Comparison of ENCODE assay signal across 20 cellular contexts in the genomic region with DNA sequence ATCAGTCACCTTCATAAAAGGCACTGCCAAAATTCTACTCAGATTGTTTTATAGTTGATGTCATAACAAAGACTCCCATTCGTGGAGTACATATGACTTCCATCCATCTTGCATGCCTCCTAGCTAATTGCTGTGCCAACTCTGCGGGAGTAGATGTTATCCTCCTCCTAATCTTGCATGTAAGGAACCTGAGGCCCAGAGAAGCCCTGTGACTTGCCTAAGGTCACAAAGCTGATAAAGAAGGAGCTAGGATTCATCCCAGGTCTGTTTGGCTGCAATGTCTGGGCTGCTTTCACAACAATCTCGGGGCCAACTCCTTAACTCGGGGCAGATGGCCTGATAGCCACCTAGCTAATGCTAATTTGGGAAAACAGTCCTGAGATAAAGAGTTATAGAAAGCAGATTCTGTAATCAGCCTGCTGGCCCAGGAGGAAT.
DNase-seq lines count a peak whose midpoint lies in the region; ATAC-seq and TF ChIP-seq lines count a peak whose summit lies in the region.
"Had no signal": no experiment of that assay in that cellular context is flagged by ENCODE, and none has a peak within 500 bp of the region (broad histone marks: within the 10 kb centered on the region; RNA-seq: fewer than 3 reads in every experiment).

No MANE protein-coding gene starts in this region.

- no peaks in the 10 kb centered on the region for H3K36me3 Mint-ChIP-seq in CD8-positive, alpha-beta T cell
- H3K36me3 Mint-ChIP-seq: CD4-positive, alpha-beta memory T cell; IgD-negative memory B cell had no signal

- POLR2A ChIA-PET in CD8-positive, alpha-beta T cell (lab: Charles Lee), result no interaction called here

- H3K36me3 ChIP-seq in esophagus muscularis mucosa, result no peaks in the 10 kb centered on the region
- H3K36me3 ChIP-seq in psoas muscle (ENCODE audit: insufficient read depth in 1 of 2, low read depth in 1 of 2), result no peaks in the 10 kb centered on the region
- no peaks in the 10 kb centered on the region for H3K36me3 ChIP-seq in Karpas-422 (ENCODE audit: insufficient read depth, low read length)
- no peaks in the 10 kb centered on the region for H3K36me3 ChIP-seq in CD8-positive, alpha-beta T cell (ENCODE audit: insufficient read depth, low read length)
- H3K36me3 ChIP-seq: SJSA1 had no signal

- 36% methylated on average over 4 of the region's 4 CpGs for WGBS in esophagus muscularis mucosa
- 31 to 42% (median 41%) methylated on average over 4 of the region's 4 CpGs for WGBS in psoas muscle, 3 donors

- no peaks in the 10 kb centered on the region for H3K9me2 ChIP-seq in Karpas-422 (replicated peaks; ENCODE audit: insufficient read depth, low read length)

- no peak overlapping the region for H3K4me3 Mint-ChIP-seq in CD8-positive, alpha-beta T cell
- H3K4me3 Mint-ChIP-seq: B cell; CD4-positive, alpha-beta memory T cell; IgD-negative memory B cell had no signal

- H3K9ac ChIP-seq in Karpas-422 (ENCODE audit: low read length), result no peak overlapping the region

- no peaks in the 10 kb centered on the region for H4K20me1 ChIP-seq in Karpas-422 (ENCODE audit: insufficient read depth, low read depth, low read length)

- H3K27me3 Mint-ChIP-seq in CD8-positive, alpha-beta T cell (ENCODE audit: low read depth), result no peaks in the 10 kb centered on the region
- H3K27me3 Mint-ChIP-seq: IgD-negative memory B cell had no signal

- H3K9me3 Mint-ChIP-seq in CD8-positive, alpha-beta T cell, result no peaks in the 10 kb centered on the region
- H3K9me3 Mint-ChIP-seq: CD4-positive, alpha-beta memory T cell; IgD-negative memory B cell had no signal

- intact Hi-C loops in esophagus muscularis mucosa (cut with DNase I) (no loop called here), psoas muscle (cut with DNase I) (no loop called here)
- intact Hi-C loops in CD8-positive, alpha-beta T cell (cut with DNase I, micrococcal nuclease), result no loop called here

- no peak overlapping the region for H2AFZ ChIP-seq in Karpas-422 (ENCODE audit: low read length)

- no peak overlapping the region for H3K4me2 ChIP-seq in Karpas-422 (ENCODE audit: low read depth, low read length, poor library complexity, severe bottlenecking)

- H3K27ac ChIP-seq in esophagus muscularis mucosa (replicated peaks in 1 of 4) (peak overlapping the region; percentile 45 to 63 (median 60)), psoas muscle (peak overlapping the region; percentile 31), Karpas-422 (ENCODE audit: low read length) (no peak overlapping the region)
- no peak overlapping the region for H3K27ac ChIP-seq in CD8-positive, alpha-beta T cell (ENCODE audit: low read depth, low read length)
- H3K27ac ChIP-seq: RWPE1, SJSA1 had no signal

- H3K27ac Mint-ChIP-seq in CD8-positive, alpha-beta T cell, result no peak overlapping the region
- H3K27ac Mint-ChIP-seq: B cell, IgD-negative memory B cell had no signal

- no peaks in the 10 kb centered on the region for H3K9me3 ChIP-seq in esophagus muscularis mucosa
- no peaks in the 10 kb centered on the region for H3K9me3 ChIP-seq in psoas muscle
- H3K9me3 ChIP-seq in Karpas-422 (ENCODE audit: low read length), result no peaks in the 10 kb centered on the region
- H3K9me3 ChIP-seq in CD8-positive, alpha-beta T cell (ENCODE audit: low read length), result no peaks in the 10 kb centered on the region
- H3K9me3 ChIP-seq: SJSA1 had no signal

- no peak for TF ChIP-seq EP300 in esophagus muscularis mucosa (IDR thresholded peaks at IDR 0.05)

- CTCF ChIA-PET in CD8-positive, alpha-beta T cell (lab: Charles Lee), result interaction anchor here (1.8 to 4.2 kb wide), 2 partner anchors 10 to 89 kb away, joined by 5 to 30 read pairs; no protein-coding TSS in a partner anchor

- H3K4me1 Mint-ChIP-seq in CD8-positive, alpha-beta T cell (ENCODE audit: low read depth), result peaks cover 20% of the 10 kb centered on the region

- DNase-seq in ELF-1 (ENCODE audit: low read depth, low spot score), result peak; percentile 70
- peak; percentile 92 for DNase-seq in SK-N-DZ (ENCODE audit: low spot score)
- DNase-seq in esophagus muscularis mucosa (ENCODE audit: extremely low spot score), result no peak
- no peak for DNase-seq in psoas muscle
- DNase-seq in middle frontal gyrus (ENCODE audit: extremely low spot score, low spot score), result no peak
- no peak for DNase-seq in Karpas-422
- DNase-seq in CD8-positive, alpha-beta T cell, result no peak
- DNase-seq: ACHN; CD4-positive, alpha-beta memory T cell; H7; MV-4-11; NCI-H1436 treated with DMSO at 0.1 percent for 48 hours; NCI-H2227 treated with DMSO at 0.1 percent for 48 hours; NCI-H526 treated with DMSO at 0.1 percent for 48 hours; NK-92 treated with Interleukin-12 subunit alpha and Interleukin-12 subunit beta, amount 100 ng/mL, for 24 hours had no signal

- ATAC-seq in psoas muscle, result no peak
- no peak for ATAC-seq in HG02870 (IDR thresholded peaks at IDR 0.05; ENCODE audit: unreplicated experiment)
- no peak for ATAC-seq in CD8-positive, alpha-beta T cell

- TF ChIP-seq CTCF in esophagus muscularis mucosa (IDR thresholded peaks at IDR 0.05), result no peak
- no peak for TF ChIP-seq CTCF in psoas muscle (IDR thresholded peaks at IDR 0.05)
- no peak for TF ChIP-seq CTCF in CD8-positive, alpha-beta T cell (IDR thresholded peaks at IDR 0.05)

- H3K27me3 ChIP-seq in esophagus muscularis mucosa (no peaks in the 10 kb centered on the region), psoas muscle (ENCODE audit: insufficient read depth in 3 of 3, low read length in 2 of 3) (no peaks in the 10 kb centered on the region), Karpas-422 (ENCODE audit: low read length) (no peaks in the 10 kb centered on the region)
- H3K27me3 ChIP-seq in CD8-positive, alpha-beta T cell (ENCODE audit: insufficient read depth, low read length), result no peaks in the 10 kb centered on the region
- H3K27me3 ChIP-seq: SJSA1 had no signal

- H3K4me3 ChIP-seq in esophagus muscularis mucosa, result no peak overlapping the region
- no peak overlapping the region for H3K4me3 ChIP-seq in psoas muscle
- no peak overlapping the region for H3K4me3 ChIP-seq in Karpas-422 (ENCODE audit: low read length)
- H3K4me3 ChIP-seq in CD8-positive, alpha-beta T cell (ENCODE audit: low read depth, low read length), result no peak overlapping the region
- H3K4me3 ChIP-seq: SJSA1 had no signal

- no peak for TF ChIP-seq POLR2A in esophagus muscularis mucosa (IDR thresholded peaks at IDR 0.05; ENCODE audit: low read depth)

- H3K4me1 ChIP-seq in esophagus muscularis mucosa (peaks cover 22 to 48% (median 34%) of the 10 kb centered on the region in 4 donors), psoas muscle (peaks cover 22% of the 10 kb centered on the region), Karpas-422 (ENCODE audit: low read length) (peaks cover 3% of the 10 kb centered on the region; the same call in 1 of the 2 replicates)
- peaks cover 5% of the 10 kb centered on the region for H3K4me1 ChIP-seq in CD8-positive, alpha-beta T cell (ENCODE audit: insufficient read depth, low read length)

- H3K79me2 ChIP-seq in Karpas-422 (ENCODE audit: low read length), result no peaks in the 10 kb centered on the region

Comparison
In these comparisons a context has a peak if more than half of its experiments do, and no peak if none do; other contexts are left out.
1. DNase-seq: peak in ELF-1 (single experiment) and SK-N-DZ (single experiment); none in esophagus muscularis mucosa (single experiment), psoas muscle (0 of 2), middle frontal gyrus (single experiment), Karpas-422 (single experiment) and CD8-positive, alpha-beta T cell (0 of 7).
2. H3K27ac ChIP-seq: peak in esophagus muscularis mucosa (4 of 4) and psoas muscle (single experiment); none in Karpas-422 (single experiment) and CD8-positive, alpha-beta T cell (single experiment).